9 cellular contexts compared by ENCODE assay signal in the genomic region with DNA sequence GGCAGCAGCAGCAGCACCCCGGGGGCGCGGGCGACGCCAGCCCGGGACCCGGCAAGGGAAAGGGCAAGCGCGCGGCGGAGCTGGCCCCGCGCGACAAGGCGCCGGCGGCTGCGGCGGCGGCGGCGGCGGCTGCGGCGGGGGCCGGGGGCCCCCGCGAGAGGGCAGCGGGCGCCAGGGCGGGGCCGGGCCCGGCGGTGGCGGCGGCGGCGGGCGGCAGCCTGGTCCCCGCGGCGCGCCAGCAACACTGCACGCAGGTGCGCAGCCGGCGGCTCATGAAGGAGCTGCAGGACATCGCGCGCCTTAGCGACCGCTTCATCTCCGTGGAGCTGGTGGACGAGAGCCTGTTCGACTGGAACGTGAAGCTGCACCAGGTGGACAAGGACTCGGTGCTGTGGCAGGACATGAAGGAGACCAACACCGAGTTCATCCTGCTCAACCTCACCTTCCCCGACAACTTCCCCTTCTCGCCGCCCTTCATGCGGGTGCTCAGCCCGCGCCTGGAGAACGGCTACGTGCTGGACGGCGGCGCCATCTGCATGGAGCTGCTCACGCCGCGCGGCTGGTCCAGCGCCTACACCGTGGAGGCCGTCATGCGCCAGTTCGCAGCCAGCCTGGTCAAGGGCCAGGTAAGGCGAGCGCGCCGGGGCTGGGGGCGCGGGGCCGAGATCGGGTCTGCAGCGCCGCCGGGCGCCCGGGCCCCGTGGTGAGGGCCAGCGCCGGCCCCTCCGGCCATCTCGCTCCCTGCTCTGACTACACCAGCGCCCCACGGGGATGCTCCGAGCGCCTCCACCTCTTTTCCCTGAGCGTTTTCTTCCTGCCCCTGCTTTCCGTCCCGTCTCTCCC. TPM values are rescaled to one million over a fixed set of nuclear protein-coding genes. Genes with fewer than 3 reads are reported as not detected.
DNase-seq lines count a peak whose midpoint lies in the region; ATAC-seq, FAIRE-seq and TF ChIP-seq lines count a peak whose summit lies in the region.
"Had no signal": no experiment of that assay in that cellular context is flagged by ENCODE, and none has a peak within 500 bp of the region (broad histone marks: within the 10 kb centered on the region; RNA-seq: fewer than 3 reads in every experiment).

A gene with protein sequence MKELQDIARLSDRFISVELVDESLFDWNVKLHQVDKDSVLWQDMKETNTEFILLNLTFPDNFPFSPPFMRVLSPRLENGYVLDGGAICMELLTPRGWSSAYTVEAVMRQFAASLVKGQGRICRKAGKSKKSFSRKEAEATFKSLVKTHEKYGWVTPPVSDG (plus strand): TSS at position 238 of the 843 bp plus-strand sequence. CDS start 35 bp downstream, at position 273.

- peak within 1 kb of the TSS; percentile 97; the same call in 1 of the 2 replicates for H2AFZ ChIP-seq in H1 (ENCODE audit: low read length)

- TF ChIP-seq CTCF in Panc1 (IDR thresholded peaks at IDR 0.05) (no peak), H1 (IDR thresholded peaks at IDR 0.05; ENCODE audit: control extremely low read depth in 1 of 3, insufficient read depth in 1 of 3, low read depth in 1 of 3, low read length in 3 of 3) (no peak), uterus (IDR thresholded peaks at IDR 0.05) (no peak)

- H3K18ac ChIP-seq in H1 (ENCODE audit: extremely low read depth, low read length): peak within 1 kb of the TSS; percentile 93

- H4K20me1 ChIP-seq in H1 (replicated peaks in 1 of 2; ENCODE audit: control insufficient read depth in 1 of 2, insufficient read depth in 2 of 2, low read length in 2 of 2): peaks cover 12 to 18% of the 10 kb centered on the region in 2 experiments

- no peak within 1 kb of the TSS for H4K5ac ChIP-seq in H1 (ENCODE audit: insufficient read length, low read depth, low read length)

- TF ChIP-seq RAD21 in H1 (IDR thresholded peaks at IDR 0.05 in 1 of 2, conservative IDR thresholded peaks at IDR 0.05 in 1 of 2; ENCODE audit: low read depth in 2 of 2, low read length in 2 of 2): no peak; a peak in 1 of 4 replicates

- H3K23ac ChIP-seq in H1 (ENCODE audit: insufficient read length): peak within 1 kb of the TSS; percentile 100

- H2BK20ac ChIP-seq in H1 (ENCODE audit: low read length): no peak within 1 kb of the TSS

- peak within 1 kb of the TSS; percentile 79 to 100 for H3K4me2 ChIP-seq in H1 (ENCODE audit: insufficient read depth in 1 of 2, low read depth in 2 of 2, low read length in 2 of 2)

- in situ Hi-C loops in Panc1 (cut with HindIII; ENCODE audit: low pct_unique_long_range_greater_than_20kb, low sequenced_read_pairs): no loop called here

- peak within 1 kb of the TSS; percentile 96 for H4K91ac ChIP-seq in H1 (replicated peaks; ENCODE audit: insufficient read length, low read length)

- no peak within 1 kb of the TSS for H2BK5ac ChIP-seq in H1 (ENCODE audit: low read depth, low read length)

- H3K9me3 ChIP-seq in Panc1 (ENCODE audit: control insufficient read depth, insufficient read depth, low read depth, low read length) (no peaks in the 10 kb centered on the region), H1 (ENCODE audit: insufficient read depth in 2 of 2, low read depth in 1 of 2, low read length in 1 of 2) (no peaks in the 10 kb centered on the region), mucosa of rectum (ENCODE audit: control insufficient read depth in 2 of 2, low read length in 2 of 2) (no peaks in the 10 kb centered on the region), uterus (no peaks in the 10 kb centered on the region)

- CTCF ChIA-PET in Panc1 (lab: Charles Lee) (no interaction called here), H1 (lab: Charles Lee; ENCODE audit: partially characterized antibody) (interaction anchor here (0.7 kb wide), 1 partner anchor 18 kb away, joined by 3 read pairs; no protein-coding TSS in a partner anchor)

- 1% methylated on average over 36 of the region's 103 CpGs; no CpG with 5 or more reads in 1 of the 2 experiments for WGBS in H1 (ENCODE audit: extremely low coverage in 1 of 2, insufficient coverage in 1 of 2, insufficient read length in 1 of 2, insufficient replicate concordance in 2 of 2, low coverage in 1 of 2, low lambda C conversion rate in 2 of 2, missing lambda C conversion rate in 1 of 2), 2 experiments

- H3K4me3 ChIP-seq in Panc1 (ENCODE audit: low read depth in 2 of 2, low read length in 2 of 2) (peak within 1 kb of the TSS in 1 of 2 experiments; percentile 1; a peak in 1 of 4 replicates), H1 (ENCODE audit: extremely low read depth in 1 of 4, insufficient read depth in 2 of 4, low read depth in 3 of 4, low read length in 4 of 4) (peak within 1 kb of the TSS; percentile 40 to 77 (median 58)), mucosa of rectum (ENCODE audit: low read length in 2 of 2) (peak within 1 kb of the TSS; percentile 52 to 68), uterus (peak within 1 kb of the TSS; percentile 21 to 27)

- peak within 1 kb of the TSS; percentile 75 for H4K8ac ChIP-seq in H1 (ENCODE audit: extremely low read depth, insufficient read depth, low read length)

- no peak for FAIRE-seq in H1 (lab: Jason Lieb, UNC)

- H2BK15ac ChIP-seq in H1 (ENCODE audit: low read length): peak within 1 kb of the TSS; percentile 54; the same call in 1 of the 2 replicates

- H3K36me3 ChIP-seq in Panc1 (ENCODE audit: control insufficient read depth, insufficient read depth, low read length) (no peaks in the 10 kb centered on the region), H1 (ENCODE audit: control insufficient read depth in 2 of 4, insufficient read depth in 4 of 4, low read length in 3 of 4) (no peaks in the 10 kb centered on the region; a peak in 2 of 8 replicates), mucosa of rectum (ENCODE audit: control insufficient read depth in 2 of 2, insufficient read depth in 2 of 2, low read length in 2 of 2) (no peaks in the 10 kb centered on the region), uterus (no peaks in the 10 kb centered on the region)

- no peak within 1 kb of the TSS for H3K14ac ChIP-seq in H1 (ENCODE audit: insufficient read length)

- BruUV-seq in Panc1 (replicated peaks; lab: Mats Ljungman, UMichigan): no TSS peak

- no peak within 1 kb of the TSS for H2BK120ac ChIP-seq in H1 (replicated peaks; ENCODE audit: low read depth, low read length)

- H3K56ac ChIP-seq in H1 (replicated peaks; ENCODE audit: insufficient read length, low read depth, low read length): peak within 1 kb of the TSS; percentile 100

- DNase-seq in COR-L47 (lab: John Stamatoyannopoulos, UW) (peak; percentile 48), Panc1 (ENCODE audit: low read depth, low spot score) (no peak), H1 (ENCODE audit: low read depth in 1 of 2, low spot score in 2 of 2) (peak in 1 of 2 experiments; percentile 67), uterus (no peak), AG08395 (ENCODE audit: low spot score) (no peak)

- peak within 1 kb of the TSS; percentile 96 for H2AK5ac ChIP-seq in H1 (ENCODE audit: low read depth, low read length)

- ATAC-seq in GM21619 (IDR thresholded peaks at IDR 0.05; ENCODE audit: unreplicated experiment) (peak; percentile 47), Panc1 (peak; percentile 47), GM18907 (IDR thresholded peaks at IDR 0.05; ENCODE audit: unreplicated experiment) (no peak)

- H3K27ac ChIP-seq in Panc1 (ENCODE audit: low read length): no peak within 1 kb of the TSS
- no peak within 1 kb of the TSS for H3K27ac ChIP-seq in H1 (ENCODE audit: low read depth, low read length)
- H3K27ac ChIP-seq in mucosa of rectum (ENCODE audit: low read depth in 2 of 2, low read length in 2 of 2): no peak within 1 kb of the TSS
- no peak within 1 kb of the TSS for H3K27ac ChIP-seq in uterus
- H3K27ac ChIP-seq: HL-60 had no signal

- H3K9ac ChIP-seq in H1 (replicated peaks in 1 of 4; ENCODE audit: extremely low read depth in 1 of 4, low read depth in 3 of 4, low read length in 3 of 4) (0 out of 7 replicates have a peak within 1 kb of the TSS, but pooled peaks of 1 of the 4 experiments have one; percentile 1), mucosa of rectum (ENCODE audit: low read depth in 1 of 2, low read length in 2 of 2) (peak within 1 kb of the TSS; percentile 9 to 20)

- intact Hi-C loops in Panc1 (cut with micrococcal nuclease; ENCODE audit: unreplicated experiment): no loop called here
- intact Hi-C loops in uterus (cut with DNase I; ENCODE audit: low total_unique reads): no loop called here

- peak within 1 kb of the TSS; percentile 88 for H3K4ac ChIP-seq in H1 (replicated peaks; ENCODE audit: insufficient read length, low read depth, low read length)

- TF ChIP-seq POLR2A in H1 (IDR thresholded peaks at IDR 0.05; ENCODE audit: control extremely low read depth in 1 of 2, low read depth in 2 of 2, low read length in 2 of 2) (no peak), uterus (IDR thresholded peaks at IDR 0.05) (no peak)

- H2BK12ac ChIP-seq in H1 (ENCODE audit: low read depth, low read length): peak within 1 kb of the TSS; percentile 51; the same call in 1 of the 2 replicates

- H3K23me2 ChIP-seq in H1 (ENCODE audit: low read depth, low read length): peaks cover 22% of the 10 kb centered on the region

- TF ChIP-seq EP300 in H1 (IDR thresholded peaks at IDR 0.05; ENCODE audit: borderline replicate concordance in 1 of 2, low read depth in 2 of 2, low read length in 2 of 2): no peak

- H3K79me2 ChIP-seq in H1 (ENCODE audit: control insufficient read depth in 1 of 2, insufficient read depth in 2 of 2, low read length in 2 of 2): no peaks in the 10 kb centered on the region; a peak in 1 of 4 replicates

- no peaks in the 10 kb centered on the region for H3K4me1 ChIP-seq in Panc1 (ENCODE audit: control insufficient read depth, insufficient read depth, low read length)
- H3K4me1 ChIP-seq in H1 (replicated peaks in 1 of 4; ENCODE audit: control insufficient read depth in 3 of 4, insufficient read depth in 4 of 4, low read length in 3 of 4): peaks cover 0 to 9% (median 4%) of the 10 kb centered on the region in 4 experiments; a peak in 4 of 7 replicates
- peaks cover 0 to 4% of the 10 kb centered on the region in 2 donors for H3K4me1 ChIP-seq in mucosa of rectum (ENCODE audit: control insufficient read depth in 2 of 2, insufficient read depth in 2 of 2, low read length in 2 of 2)
- H3K4me1 ChIP-seq in uterus: peaks cover 0 to 6% of the 10 kb centered on the region in 2 donors

- H3K79me1 ChIP-seq in H1 (ENCODE audit: low read depth, low read length): peaks cover 4% of the 10 kb centered on the region; the same call in 1 of the 2 replicates

- H3K27me3 ChIP-seq in Panc1 (ENCODE audit: control insufficient read depth, insufficient read depth, low read length): peaks cover 31% of the 10 kb centered on the region
- peaks cover 28 to 73% (median 55%) of the 10 kb centered on the region in 4 experiments for H3K27me3 ChIP-seq in H1 (replicated peaks in 1 of 4; ENCODE audit: control insufficient read depth in 3 of 4, extremely low read depth in 1 of 4, insufficient read depth in 3 of 4, low read length in 3 of 4)
- peaks cover 9 to 16% of the 10 kb centered on the region in 2 donors for H3K27me3 ChIP-seq in mucosa of rectum (ENCODE audit: control insufficient read depth in 2 of 2, insufficient read depth in 2 of 2, low read length in 2 of 2)
- peaks cover 0 to 7% of the 10 kb centered on the region in 2 donors for H3K27me3 ChIP-seq in uterus

- POLR2A ChIA-PET in Panc1 (lab: Charles Lee): interaction anchor here (0.7 kb wide), 1 partner anchor 19 kb away, joined by 3 read pairs; no protein-coding TSS in a partner anchor
- POLR2A ChIA-PET in H1 (lab: Charles Lee; ENCODE audit: partially characterized antibody): interaction anchor here (1.2 kb wide), 1 partner anchor 179 kb away, joined by 4 read pairs; no protein-coding TSS in a partner anchor

RNA-seq across cellular contexts. Expression of the gene that starts here (rescaled TPM):
- total RNA-seq in Panc1 (2021; ENCODE audit: unreplicated experiment) (not detected), uterus (under 1 TPM in 2 of 4 donors, not detected in 2; 0.34 to 0.90 TPM)
- polyA plus RNA-seq in Panc1 (2012; ENCODE audit: insufficient read length): not detected
- 0.43 and 0.44 TPM in 2 replicates for total RNA-seq in H1 (2021; fragmentation: NEBNext Ultra II Directional; extraction: Animal tissue kit (Norgen Biotek cat#: 25700))
- 0.65 and 0.72 TPM in 2 replicates for polyA plus RNA-seq in H1 (2011; rRNA removed)
- 0.72 TPM for polyA plus RNA-seq in H1 (2011; cell fraction: cytosol; rRNA removed)
- polyA plus RNA-seq in H1 (2011; cell fraction: nucleus; rRNA removed): 0.78 TPM
- 0.43 to 0.56 TPM (median 0.51 TPM) in 4 replicates for polyA plus RNA-seq in H1 (2012, experiment 1 of 2)
- 0.34 TPM for polyA plus RNA-seq in H1 (2012, experiment 2 of 2)
- polyA plus RNA-seq in H1 (2013, experiment 1 of 2): 0.22 TPM
- 0.18 TPM for polyA plus RNA-seq in H1 (2013, experiment 2 of 2)
- 0.46 and 0.66 TPM in 2 replicates for polyA minus RNA-seq in H1 (2011; rRNA and poly(A)+ RNA removed)
- polyA minus RNA-seq in H1 (2011; cell fraction: cytosol; rRNA and poly(A)+ RNA removed): 0.22 TPM
- 0.40 TPM for polyA minus RNA-seq in H1 (2011; cell fraction: nucleus; rRNA and poly(A)+ RNA removed)

Comparison
In these comparisons a context has a peak if more than half of its experiments do, and no peak if none do; other contexts are left out.
1. Peak in ATAC-seq in Panc1; RNA of the gene not detected or under 1 TPM.